10 cellular contexts compared by ENCODE assay signal in genomic region chr1:83882906-83883305, GRCh38.
DNase-seq lines count a peak whose midpoint lies in the region; ATAC-seq, FAIRE-seq and TF ChIP-seq lines count a peak whose summit lies in the region.
"Had no signal": no experiment of that assay in that cellular context is flagged by ENCODE, and none has a peak within 500 bp of the region (broad histone marks: within the 10 kb centered on the region; RNA-seq: fewer than 3 reads in every experiment).

No MANE protein-coding gene starts in this region.

- H3K4me2 ChIP-seq in A549: no peak overlapping the region
- H3K4me2 ChIP-seq in GM23248 (ENCODE audit: unreplicated experiment): no peak overlapping the region
- H3K4me2 ChIP-seq in fibroblast of lung (ENCODE audit: extremely low read depth, insufficient read depth, low read length): no peak overlapping the region
- H3K4me2 ChIP-seq in PC-9: no peak overlapping the region

- FAIRE-seq in A549 (lab: Jason Lieb, UNC): no peak
- FAIRE-seq: TTC549 had no signal

- TF ChIP-seq EP300 in A549 (IDR thresholded peaks at IDR 0.05): no peak

- H3K36me3 ChIP-seq in GM23248 (ENCODE audit: low read depth): no peaks in the 10 kb centered on the region
- H3K36me3 ChIP-seq in fibroblast of lung (ENCODE audit: control insufficient read depth, insufficient read depth, low read length): no peaks in the 10 kb centered on the region
- H3K36me3 ChIP-seq in PC-9 (ENCODE audit: low read depth): no peaks in the 10 kb centered on the region
- H3K36me3 ChIP-seq: thyroid gland had no signal

- TF ChIP-seq CTCF in A549 (IDR thresholded peaks at IDR 0.05): peak; percentile 7; the same call in 1 of the 3 replicates
- TF ChIP-seq CTCF in fibroblast of lung (conservative IDR thresholded peaks at IDR 0.05 in 1 of 2, IDR thresholded peaks at IDR 0.05 in 1 of 2; ENCODE audit: low read depth in 1 of 2, low read length in 2 of 2): peak; percentile 16 to 21
- TF ChIP-seq CTCF in PC-9 (conservative IDR thresholded peaks at IDR 0.05): no peak

- intact Hi-C loops in PC-9 (cut with micrococcal nuclease; ENCODE audit: unreplicated experiment): no loop called here

- CTCF ChIA-PET in A549 (lab: Yijun Ruan, JAX): no interaction called here
- CTCF ChIA-PET in PC-9 (lab: Charles Lee): interaction anchor here (0.6 kb wide), 1 partner anchor 1303 kb away, joined by 3 read pairs; no protein-coding TSS in a partner anchor

- DNase-seq in A549 (ENCODE audit: low read depth in 1 of 2, low spot score in 1 of 2): peak in 1 of 2 experiments; percentile 23
- DNase-seq in GM23248: peak; percentile 92
- DNase-seq in NCI-H526 treated with DMSO at 0.1 percent for 48 hours (lab: John Stamatoyannopoulos, UW): peak; percentile 22
- DNase-seq in fibroblast of lung (ENCODE audit: low read depth in 2 of 2): peak; percentile 56 to 61
- DNase-seq in PC-9: no peak
- no peak for DNase-seq in stimulated activated CD4-positive, alpha-beta T cell treated with anti-CD3 and anti-CD28 coated beads, Interleukin-1b, Interleukin-23, amount 100 ng/mL, for 48 hours
- DNase-seq: thyroid gland had no signal

- H3K4me3 ChIP-seq in A549: no peak overlapping the region
- H3K4me3 ChIP-seq in GM23248: no peak overlapping the region
- no peak overlapping the region for H3K4me3 ChIP-seq in fibroblast of lung (replicated peaks in 1 of 4; ENCODE audit: control extremely low read depth in 1 of 4, insufficient read depth in 1 of 4, low read depth in 3 of 4, low read length in 4 of 4)
- no peak overlapping the region for H3K4me3 ChIP-seq in PC-9
- H3K4me3 ChIP-seq: thyroid gland had no signal

- H3K4me1 ChIP-seq in A549 (no peaks in the 10 kb centered on the region), GM23248 (ENCODE audit: insufficient read depth) (peaks cover 11% of the 10 kb centered on the region; the same call in 1 of the 2 replicates), fibroblast of lung (ENCODE audit: control insufficient read depth, extremely low read depth, insufficient read depth, low read length) (no peaks in the 10 kb centered on the region), PC-9 (replicated peaks; ENCODE audit: insufficient read depth) (no peaks in the 10 kb centered on the region)
- H3K4me1 ChIP-seq: thyroid gland had no signal

- TF ChIP-seq RAD21 in A549 (conservative IDR thresholded peaks at IDR 0.05 in 1 of 2, IDR thresholded peaks at IDR 0.05 in 1 of 2): no peak; a peak in 1 of 5 replicates

- H4K20me1 ChIP-seq in GM23248 (ENCODE audit: insufficient read depth): no peaks in the 10 kb centered on the region
- no peaks in the 10 kb centered on the region for H4K20me1 ChIP-seq in fibroblast of lung (ENCODE audit: control insufficient read depth, extremely low read depth, insufficient read depth, low read length)
- no peaks in the 10 kb centered on the region for H4K20me1 ChIP-seq in PC-9 (ENCODE audit: insufficient read depth)

- H3K27me3 ChIP-seq in GM23248 (replicated peaks; ENCODE audit: insufficient read depth): no peaks in the 10 kb centered on the region
- H3K27me3 ChIP-seq in fibroblast of lung (ENCODE audit: control insufficient read depth, insufficient read depth, low read length): no peaks in the 10 kb centered on the region
- no peaks in the 10 kb centered on the region for H3K27me3 ChIP-seq in PC-9 (ENCODE audit: insufficient read depth, low read depth)
- H3K27me3 ChIP-seq: thyroid gland had no signal

- H3K9me2 ChIP-seq in GM23248 (ENCODE audit: insufficient read depth) (no peaks in the 10 kb centered on the region), PC-9 (ENCODE audit: insufficient read depth) (no peaks in the 10 kb centered on the region)

- no TSS peak for BruUV-seq in PC-9 (replicated peaks; lab: Mats Ljungman, UMichigan)

- H3K79me2 ChIP-seq in GM23248 (ENCODE audit: insufficient read depth) (no peaks in the 10 kb centered on the region), fibroblast of lung (ENCODE audit: control insufficient read depth, insufficient read depth, low read length) (no peaks in the 10 kb centered on the region), PC-9 (ENCODE audit: low read depth) (no peaks in the 10 kb centered on the region)

- in situ Hi-C loops in GM23248 (cut with MboI): no loop called here

- no peaks in the 10 kb centered on the region for H3K9me3 ChIP-seq in A549
- H3K9me3 ChIP-seq in GM23248 (ENCODE audit: low read depth): no peaks in the 10 kb centered on the region
- no peaks in the 10 kb centered on the region for H3K9me3 ChIP-seq in fibroblast of lung (ENCODE audit: control insufficient read depth, insufficient read depth, low read depth, low read length)
- no peaks in the 10 kb centered on the region for H3K9me3 ChIP-seq in PC-9 (ENCODE audit: insufficient read depth, low read depth)
- H3K9me3 ChIP-seq: thyroid gland had no signal

- WGBS in A549 (ENCODE audit: missing lambda C conversion rate): 7% methylated on average over 2 of the region's 2 CpGs
- 3 to 15% methylated on average over 2 of the region's 2 CpGs for WGBS in GM23248 (ENCODE audit: low coverage in 1 of 2, low lambda C conversion rate in 2 of 2, missing lambda C conversion rate in 2 of 2), 2 experiments

- H3K27ac ChIP-seq in A549 (no peak overlapping the region), GM23248 (no peak overlapping the region), fibroblast of lung (ENCODE audit: insufficient read depth, low read length) (no peak overlapping the region), PC-9 (no peak overlapping the region)
- H3K27ac ChIP-seq: thyroid gland had no signal

- peak in 1 of 2 experiments; percentile 34; a peak in 1 of 6 replicates for ATAC-seq in A549
- no peak for ATAC-seq in GM21515 (IDR thresholded peaks at IDR 0.05; ENCODE audit: unreplicated experiment)
- no peak for ATAC-seq in HG02885 (IDR thresholded peaks at IDR 0.05; ENCODE audit: poor library complexity, unreplicated experiment)

- H2AFZ ChIP-seq in GM23248 (no peak overlapping the region), fibroblast of lung (ENCODE audit: low read length) (no peak overlapping the region), PC-9 (no peak overlapping the region)

- H3K9ac ChIP-seq in GM23248: no peak overlapping the region
- H3K9ac ChIP-seq in fibroblast of lung (ENCODE audit: insufficient read depth, low read length): no peak overlapping the region

- POLR2A ChIA-PET in A549 (lab: Yijun Ruan, JAX) (no interaction called here), PC-9 (lab: Charles Lee; ENCODE audit: unreplicated experiment) (no interaction called here)

- TF ChIP-seq POLR2A in A549 (IDR thresholded peaks at IDR 0.05; ENCODE audit: low read length): no peak

- H3F3A ChIP-seq in GM23248 (ENCODE audit: insufficient read depth): no peaks in the 10 kb centered on the region
- H3F3A ChIP-seq in PC-9 (ENCODE audit: insufficient read depth, low read depth): no peaks in the 10 kb centered on the region

TF ChIP-seq in A549, 52 proteins besides CTCF, POLR2A, EP300 and RAD21:
- TF ChIP-seq ZFP36 (IDR thresholded peaks at IDR 0.05; ENCODE audit: borderline replicate concordance, partially characterized antibody): no peak
- no peak for TF ChIP-seq MAX (IDR thresholded peaks at IDR 0.05)
- no peak for TF ChIP-seq EHF (CRISPR knock-in tag; IDR thresholded peaks at IDR 0.05)
- no peak for TF ChIP-seq RFX5 (IDR thresholded peaks at IDR 0.05)
- TF ChIP-seq JUNB (IDR thresholded peaks at IDR 0.05): no peak
- TF ChIP-seq GATA3 (IDR thresholded peaks at IDR 0.05; ENCODE audit: borderline replicate concordance): no peak
- no peak for TF ChIP-seq RCOR1 (IDR thresholded peaks at IDR 0.05; ENCODE audit: low read depth, low read length)
- no peak for TF ChIP-seq HOXB13 (CRISPR knock-in tag; IDR thresholded peaks at IDR 0.05; ENCODE audit: low read depth)

Comparison
In these comparisons a context has a peak if more than half of its experiments do, and no peak if none do; other contexts are left out.
1. DNase-seq: peak in GM23248 (single experiment), NCI-H526 treated with DMSO at 0.1 percent for 48 hours (single experiment) and fibroblast of lung (2 of 2); none in PC-9 (0 of 2) and stimulated activated CD4-positive, alpha-beta T cell treated with anti-CD3 and anti-CD28 coated beads, Interleukin-1b, Interleukin-23, amount 100 ng/mL, for 48 hours (single experiment).